In genomic region chr7:23299770-23300300, GRCh38 we compare ENCODE assay signal across 8 cellular contexts. TPM values are rescaled to one million over a fixed set of nuclear protein-coding genes. Genes with fewer than 3 reads are reported as not detected.
DNase-seq lines count a peak whose midpoint lies in the region; ATAC-seq and TF ChIP-seq lines count a peak whose summit lies in the region.

No MANE protein-coding gene starts in this region.

- H2AFZ ChIP-seq in ACC112 (ENCODE audit: low read length, unreplicated experiment), result peak overlapping the region; percentile 52

- H3K27me3 Mint-ChIP-seq in T-helper 1 cell treated with Interleukin-12 subunit alpha and Interleukin-12 subunit beta and Interleukin-4 antibody, amounts not matched to agents 30 μg/mL and 1 μg/mL, for 36 hours (ENCODE audit: low read depth), result peaks cover 4% of the 10 kb centered on the region

- H3K4me3 ChIP-seq in ACC112 (ENCODE audit: low read depth, low read length), result peak overlapping the region; percentile 86
- H3K4me3 ChIP-seq in fibroblast of the aortic adventitia (ENCODE audit: low read depth, low read length), result peak overlapping the region; percentile 77
- H3K4me3 ChIP-seq in sigmoid colon, result peak overlapping the region; percentile 91 to 94 (median 92)

- DNase-seq in fibroblast of the aortic adventitia (ENCODE audit: low read depth) (peak; percentile 40), sigmoid colon (no peak), NCI-H187 treated with DMSO at 0.1 percent for 48 hours (lab: John Stamatoyannopoulos, UW) (no peak), Ammon's horn (ENCODE audit: low spot score) (no peak), NCI-H2227 (lab: John Stamatoyannopoulos, UW; ENCODE audit: unreplicated experiment) (no peak)

- H3K27ac ChIP-seq in ACC112 (ENCODE audit: low read depth, low read length) (peak overlapping the region; percentile 7; the same call in 1 of the 2 replicates), sigmoid colon (peak overlapping the region; percentile 81 to 90 (median 88))

- TF ChIP-seq EP300 in sigmoid colon (IDR thresholded peaks at IDR 0.05), result no peak

- H3K36me3 Mint-ChIP-seq in T-helper 1 cell treated with Interleukin-12 subunit alpha and Interleukin-12 subunit beta and Interleukin-4 antibody, amounts not matched to agents 30 μg/mL and 1 μg/mL, for 36 hours (ENCODE audit: low read depth), result peaks cover 25% of the 10 kb centered on the region

- TF ChIP-seq CTCF in fibroblast of the aortic adventitia (IDR thresholded peaks at IDR 0.05; ENCODE audit: insufficient read depth, low read length) (no peak), sigmoid colon (IDR thresholded peaks at IDR 0.05) (no peak)

- intact Hi-C loops in sigmoid colon (cut with DNase I), result loop anchor here (2.0 to 10.0 kb wide), 4 partner anchors 117 to 385 kb away; partner anchors contain the start of genes FAM221A, KLHL7, NUP42 and TRA2A

- 7 to 14% methylated on average over 12 of the region's 12 CpGs for WGBS in sigmoid colon, 2 donors

- TF ChIP-seq POLR2A in sigmoid colon (IDR thresholded peaks at IDR 0.05), result no peak

- peaks cover 10% of the 10 kb centered on the region for H3K9me3 Mint-ChIP-seq in T-helper 1 cell treated with Interleukin-12 subunit alpha and Interleukin-12 subunit beta and Interleukin-4 antibody, amounts not matched to agents 30 μg/mL and 1 μg/mL, for 36 hours

- H3K36me3 ChIP-seq in ACC112 (ENCODE audit: insufficient read depth, low read length) (peaks cover 7% of the 10 kb centered on the region), sigmoid colon (peaks cover 0 to 34% (median 0%) of the 10 kb centered on the region in 4 donors)

- H3K4me1 Mint-ChIP-seq in T-helper 1 cell treated with Interleukin-12 subunit alpha and Interleukin-12 subunit beta and Interleukin-4 antibody, amounts not matched to agents 30 μg/mL and 1 μg/mL, for 36 hours (ENCODE audit: low read depth), result peaks cover 39% of the 10 kb centered on the region

- H3K27me3 ChIP-seq in ACC112 (ENCODE audit: insufficient read depth, low read length), result no peaks in the 10 kb centered on the region
- H3K27me3 ChIP-seq in sigmoid colon, result no peaks in the 10 kb centered on the region

- ATAC-seq in GM21390 (IDR thresholded peaks at IDR 0.05; ENCODE audit: unreplicated experiment), result peak; percentile 6

- no peaks in the 10 kb centered on the region for H3K9me3 ChIP-seq in sigmoid colon

- peak overlapping the region; percentile 94 for H3K27ac Mint-ChIP-seq in T-helper 1 cell treated with Interleukin-12 subunit alpha and Interleukin-12 subunit beta and Interleukin-4 antibody, amounts not matched to agents 30 μg/mL and 1 μg/mL, for 36 hours

- H3K4me1 ChIP-seq in ACC112 (ENCODE audit: control insufficient read depth, insufficient read depth, low read length, unreplicated experiment), result peaks cover 37% of the 10 kb centered on the region
- H3K4me1 ChIP-seq in sigmoid colon, result peaks cover 0 to 50% (median 41%) of the 10 kb centered on the region in 4 donors

- H3K4me3 Mint-ChIP-seq in T-helper 1 cell treated with Interleukin-12 subunit alpha and Interleukin-12 subunit beta and Interleukin-4 antibody, amounts not matched to agents 30 μg/mL and 1 μg/mL, for 36 hours, result peak overlapping the region; percentile 95

- peaks cover 53% of the 10 kb centered on the region for H3K79me2 ChIP-seq in ACC112 (ENCODE audit: control insufficient read depth, insufficient read depth, low read length, unreplicated experiment)

RNA-seq across cellular contexts. Expression of gene MALSU1, which starts 0.7 kb away (rescaled TPM):
- total RNA-seq in fibroblast of the aortic adventitia (ENCODE audit: low replicate concordance) (53.1 and 55.2 TPM in 2 replicates), sigmoid colon (10 to 100 TPM; 38.5 to 94.0 (median 71.1) TPM)
- polyA plus RNA-seq in sigmoid colon, result 10 to 100 TPM; 32.4 to 47.4 (median 34.3) TPM

RNA-seq across cellular contexts. Expression of gene GPNMB, which starts 53.3 kb away (rescaled TPM):
- total RNA-seq in fibroblast of the aortic adventitia (ENCODE audit: low replicate concordance) (479 and 525 TPM in 2 replicates), sigmoid colon (100 to 1,000 TPM in 2 of 4 donors, 10 to 100 TPM in 2; 68.8 to 105 (median 94.5) TPM)
- polyA plus RNA-seq in sigmoid colon, result 100 to 1,000 TPM in 1 of 3 donors, 10 to 100 TPM in 2; 23.4 to 224 (median 32.4) TPM
